Comparison of ENCODE assay signal across 9 cellular contexts in genomic region chr11:123742334-123742733, GRCh38. TPM values are rescaled to one million over a fixed set of nuclear protein-coding genes. Genes with fewer than 3 reads are reported as not detected.
DNase-seq lines count a peak whose midpoint lies in the region; ATAC-seq and TF ChIP-seq lines count a peak whose summit lies in the region.
"Had no signal": no experiment of that assay in that cellular context is flagged by ENCODE, and none has a peak within 500 bp of the region (broad histone marks: within the 10 kb centered on the region; RNA-seq: fewer than 3 reads in every experiment).

No MANE protein-coding gene starts in this region.

- H3K4me1 ChIP-seq in heart right ventricle: peaks cover 7 to 26% (median 17%) of the 10 kb centered on the region in 9 donors
- no peaks in the 10 kb centered on the region for H3K4me1 ChIP-seq in aorta (ENCODE audit: control insufficient read depth in 1 of 2, insufficient read depth in 2 of 2, low read length in 2 of 2)

- H3K4me3 ChIP-seq in heart right ventricle: peak overlapping the region in 9 of 10 donors; percentile 85 to 98 (median 91)
- H3K4me3 ChIP-seq in astrocyte of the spinal cord (ENCODE audit: low read depth, low read length): peak overlapping the region; percentile 83
- peak overlapping the region; percentile 78 to 91 for H3K4me3 ChIP-seq in aorta (ENCODE audit: low read length in 2 of 2)

- peak overlapping the region in 8 of 10 donors; percentile 72 to 92 (median 88) for H3K27ac ChIP-seq in heart right ventricle
- no peak overlapping the region for H3K27ac ChIP-seq in aorta (ENCODE audit: low read depth in 1 of 2, low read length in 2 of 2)

- no peaks in the 10 kb centered on the region for H3K9me3 Mint-ChIP-seq in memory B cell

- 47 to 49% methylated on average over 4 of the region's 4 CpGs for WGBS in heart right ventricle, 2 donors
- 52 to 53% methylated on average over 4 of the region's 4 CpGs for WGBS in aorta, 2 donors

- H3K36me3 Mint-ChIP-seq in memory B cell: peaks cover 9% of the 10 kb centered on the region

- peak overlapping the region; percentile 93 for H3K27ac Mint-ChIP-seq in memory B cell

- TF ChIP-seq CTCF in heart right ventricle (IDR thresholded peaks at IDR 0.05): no peak
- no peak for TF ChIP-seq CTCF in astrocyte of the spinal cord (IDR thresholded peaks at IDR 0.05; ENCODE audit: low read depth, low read length)

- no peaks in the 10 kb centered on the region for H3K27me3 ChIP-seq in heart right ventricle
- H3K27me3 ChIP-seq in aorta (ENCODE audit: control insufficient read depth in 1 of 2, insufficient read depth in 2 of 2, low read length in 1 of 2): no peaks in the 10 kb centered on the region

- H3K4me3 Mint-ChIP-seq in memory B cell: peak overlapping the region; percentile 96

- DNase-seq in heart right ventricle (no peak), Right ventricle myocardium inferior (ENCODE audit: missing footprints) (no peak), astrocyte of the spinal cord (ENCODE audit: low read depth, low spot score) (no peak), memory B cell (ENCODE audit: low spot score in 2 of 2) (no peak), aorta (no peak), ACHN (no peak), dedifferentiated amniotic fluid mesenchymal stem cell (ENCODE audit: extremely low spot score) (no peak)
- DNase-seq: stimulated activated naive CD4-positive, alpha-beta T cell treated with Interleukin-2 at 50 U/mL for 16 hours had no signal

- peaks cover 21% of the 10 kb centered on the region for H3K4me1 Mint-ChIP-seq in memory B cell

- H3K9me3 ChIP-seq in heart right ventricle (no peaks in the 10 kb centered on the region), aorta (ENCODE audit: control insufficient read depth, low read length) (no peaks in the 10 kb centered on the region)

- intact Hi-C loops in heart right ventricle (cut with DNase I): no loop called here
- intact Hi-C loops in Right ventricle myocardium inferior (cut with DNase I): no loop called here
- intact Hi-C loops in aorta (cut with DNase I): no loop called here

- peaks cover 7% of the 10 kb centered on the region for H3K27me3 Mint-ChIP-seq in memory B cell

- in situ Hi-C loops in astrocyte of the spinal cord (cut with HindIII; ENCODE audit: low sequenced_read_pairs): no loop called here
- in situ Hi-C loops in ACHN (cut with HindIII; ENCODE audit: low pct_ligation_motif_present, low pct_unique_long_range_greater_than_20kb, low sequenced_read_pairs): no loop called here

- H3K36me3 ChIP-seq in heart right ventricle: peaks cover 0 to 19% (median 0%) of the 10 kb centered on the region in 9 donors
- H3K36me3 ChIP-seq in aorta (ENCODE audit: control insufficient read depth in 1 of 2, insufficient read depth in 2 of 2, low read length in 1 of 2): no peaks in the 10 kb centered on the region

- ATAC-seq in heart right ventricle: no peak
- ATAC-seq in Right ventricle myocardium inferior: no peak
- no peak for ATAC-seq in memory B cell (ENCODE audit: low read depth)
- ATAC-seq in aorta (ENCODE audit: low FRiP score): no peak
- no peak for ATAC-seq in GM19351 (IDR thresholded peaks at IDR 0.05; ENCODE audit: unreplicated experiment)

RNA-seq across cellular contexts. Expression of gene ZNF202, which starts 0.9 kb away (rescaled TPM):
- total RNA-seq in heart right ventricle (1 to 10 TPM; 3.8 to 6.0 (median 4.2) TPM), Right ventricle myocardium inferior (5.6 TPM), aorta (1 to 10 TPM; 8.6 to 8.7 TPM)
- polyA plus RNA-seq in heart right ventricle (1 to 10 TPM; 4.1 to 4.5 TPM), aorta (1 to 10 TPM; 1.9 to 6.5 TPM)

RNA-seq across cellular contexts. Expression of gene OR6X1, which starts 12.0 kb away (rescaled TPM):
- total RNA-seq in heart right ventricle (not detected), Right ventricle myocardium inferior (not detected), aorta (not detected)
- polyA plus RNA-seq in heart right ventricle (not detected), aorta (not detected)

Comparison
In these comparisons a context has a peak if more than half of its experiments do, and no peak if none do; other contexts are left out.
1. H3K27ac ChIP-seq: peak in heart right ventricle (8 of 10); none in aorta (0 of 2).
2. Peak in every context shown above with its lines, with median percentiles within 50 percentile points of each other: H3K4me3 ChIP-seq.